8 cellular contexts compared by ENCODE assay signal in the genomic region with DNA sequence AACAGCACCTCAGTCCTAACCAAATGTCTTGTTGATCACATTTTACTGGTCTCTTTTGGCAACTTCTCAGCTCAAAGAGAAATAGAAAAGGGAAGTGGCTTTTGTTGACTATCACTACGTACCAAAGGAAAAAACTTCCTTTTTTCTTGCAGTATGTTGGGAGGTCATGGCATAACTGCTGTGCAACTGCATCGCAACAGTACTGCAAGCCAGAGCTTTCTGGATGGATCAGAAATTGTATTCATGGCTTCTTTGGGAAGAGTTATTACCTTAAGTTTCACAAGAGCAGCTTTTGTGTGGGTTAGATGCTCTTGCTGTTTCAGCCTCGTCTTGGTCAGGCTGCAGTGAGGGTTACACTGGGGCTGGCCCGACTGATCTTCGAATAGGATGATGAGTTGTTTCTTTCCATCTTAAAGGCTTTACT.
A peak's percentile ranks its signal among the peaks of the same experiment; 100 is the strongest.
DNase-seq lines count a peak whose midpoint lies in the region; ATAC-seq lines count a peak whose summit lies in the region.

No MANE protein-coding gene starts in this region.

- H3K4me3 Mint-ChIP-seq in activated naive CD8-positive, alpha-beta T cell treated with anti-CD3 and anti-CD28 coated beads, Interleukin-2, amount 10 ng/mL, durations not matched to agents 7 days and 5 days: no peak overlapping the region

- peaks cover 43% of the 10 kb centered on the region for H3K4me1 Mint-ChIP-seq in activated naive CD8-positive, alpha-beta T cell treated with anti-CD3 and anti-CD28 coated beads, Interleukin-2, amount 10 ng/mL, durations not matched to agents 7 days and 5 days

- POLR2A ChIA-PET in activated naive CD8-positive, alpha-beta T cell treated with anti-CD3 and anti-CD28 coated beads, Interleukin-2, amount 10 ng/mL, durations not matched to agents 7 days and 5 days (lab: Charles Lee): interaction anchor here (1.0 to 18.3 kb wide), 5 partner anchors 7 to 67 kb away, joined by 3 to 996 read pairs (median 3); no protein-coding TSS in a partner anchor

- peak; percentile 42 for ATAC-seq in HG03342 (IDR thresholded peaks at IDR 0.05; ENCODE audit: unreplicated experiment)
- ATAC-seq in activated naive CD8-positive, alpha-beta T cell treated with anti-CD3 and anti-CD28 coated beads, Interleukin-2, amount 10 ng/mL, durations not matched to agents 7 days and 5 days (ENCODE audit: low read depth): peak; percentile 34
- peak; percentile 66 for ATAC-seq in stimulated activated naive CD8-positive, alpha-beta T cell treated with anti-CD3 and anti-CD28 coated beads, Interleukin-15, Interleukin-2, amounts not matched to agents 100 U/mL and 50 U/mL, for 24 hours

- no peak overlapping the region for H3K27ac Mint-ChIP-seq in activated naive CD8-positive, alpha-beta T cell treated with anti-CD3 and anti-CD28 coated beads, Interleukin-2, amount 10 ng/mL, durations not matched to agents 7 days and 5 days

- no peaks in the 10 kb centered on the region for H3K27me3 Mint-ChIP-seq in activated naive CD8-positive, alpha-beta T cell treated with anti-CD3 and anti-CD28 coated beads, Interleukin-2, amount 10 ng/mL, durations not matched to agents 7 days and 5 days

- H3K36me3 Mint-ChIP-seq in activated naive CD8-positive, alpha-beta T cell treated with anti-CD3 and anti-CD28 coated beads, Interleukin-2, amount 10 ng/mL, durations not matched to agents 7 days and 5 days: peaks cover 45% of the 10 kb centered on the region

- H3K9me3 Mint-ChIP-seq in activated naive CD8-positive, alpha-beta T cell treated with anti-CD3 and anti-CD28 coated beads, Interleukin-2, amount 10 ng/mL, durations not matched to agents 7 days and 5 days: no peaks in the 10 kb centered on the region

- peak; percentile 60 for DNase-seq in activated naive CD4-positive, alpha-beta T cell treated with Interleukin-2 at 50 U/mL for 16 hours
- DNase-seq in activated naive CD4-positive, alpha-beta T cell (lab: John Stamatoyannopoulos, UW): no peak
- DNase-seq in activated naive CD8-positive, alpha-beta T cell treated with anti-CD3 and anti-CD28 coated beads, Interleukin-2, amount 10 ng/mL, durations not matched to agents 7 days and 5 days: no peak
- DNase-seq in stimulated activated naive CD8-positive, alpha-beta T cell treated with anti-CD3 and anti-CD28 coated beads, Interleukin-15, Interleukin-2, amounts not matched to agents 100 U/mL and 50 U/mL, for 24 hours: peak; percentile 68
- no peak for DNase-seq in NCI-H146 (lab: John Stamatoyannopoulos, UW)
- no peak for DNase-seq in COLO668 (lab: John Stamatoyannopoulos, UW; ENCODE audit: unreplicated experiment)
- no peak for DNase-seq in UCSD-AML1 (lab: John Stamatoyannopoulos, UW; ENCODE audit: unreplicated experiment)

Comparison
In these comparisons a context has a peak if more than half of its experiments do, and no peak if none do; other contexts are left out.
1. DNase-seq: peak in activated naive CD4-positive, alpha-beta T cell treated with Interleukin-2 at 50 U/mL for 16 hours (single experiment) and stimulated activated naive CD8-positive, alpha-beta T cell treated with anti-CD3 and anti-CD28 coated beads, Interleukin-15, Interleukin-2, amounts not matched to agents 100 U/mL and 50 U/mL, for 24 hours (single experiment); none in activated naive CD4-positive, alpha-beta T cell (0 of 4), activated naive CD8-positive, alpha-beta T cell treated with anti-CD3 and anti-CD28 coated beads, Interleukin-2, amount 10 ng/mL, durations not matched to agents 7 days and 5 days (single experiment), NCI-H146 (single experiment), COLO668 (single experiment) and UCSD-AML1 (single experiment).
2. Peak in every context shown above with its lines, with median percentiles within 50 percentile points of each other: ATAC-seq.